ENCODE assay signal across 9 cellular contexts in the genomic region with DNA sequence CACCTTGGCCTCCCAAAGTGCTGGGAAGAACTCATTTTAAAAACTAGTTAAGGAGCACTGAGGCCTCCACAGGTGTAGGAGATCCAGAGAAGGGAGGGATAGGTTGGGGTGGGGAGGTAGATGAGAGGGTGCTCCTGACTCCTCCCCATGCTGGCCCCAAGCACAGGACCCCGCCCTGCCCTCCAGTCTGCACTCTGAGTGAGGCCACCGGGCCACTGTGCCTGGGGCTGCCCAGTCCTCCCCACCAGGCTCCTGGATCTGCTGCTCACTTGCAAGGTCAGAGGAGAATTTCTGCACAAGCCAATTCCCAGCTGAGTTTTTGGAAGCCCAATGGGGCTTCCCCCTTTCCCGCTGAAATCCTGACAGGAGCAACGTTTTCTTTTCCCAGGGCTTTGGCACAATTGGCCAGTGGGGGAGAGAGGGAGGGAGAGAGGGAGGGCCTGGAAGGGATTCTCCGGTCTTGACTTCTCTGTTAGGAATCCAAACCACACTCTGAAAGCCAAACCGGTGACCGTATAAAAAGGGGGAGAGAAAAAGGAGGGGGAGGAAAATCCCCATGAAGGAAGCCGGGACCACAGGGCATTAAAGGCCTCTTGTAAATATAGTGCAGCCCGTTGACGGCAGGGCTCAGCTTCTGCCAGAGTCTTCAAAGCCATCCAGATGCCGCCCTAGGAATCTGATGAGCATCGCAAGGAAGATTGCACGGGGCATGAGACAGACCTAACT.
DNase-seq lines count a peak whose midpoint lies in the region; ATAC-seq, FAIRE-seq and TF ChIP-seq lines count a peak whose summit lies in the region.
"Had no signal": no experiment of that assay in that cellular context is flagged by ENCODE, and none has a peak within 500 bp of the region (broad histone marks: within the 10 kb centered on the region; RNA-seq: fewer than 3 reads in every experiment).

No MANE protein-coding gene starts in this region.

- intact Hi-C loops in Right ventricle myocardium inferior (cut with DNase I) = no loop called here
- intact Hi-C loops in cardiac septum (cut with DNase I) = no loop called here
- intact Hi-C loops in uterus (cut with DNase I; ENCODE audit: low total_unique reads) = no loop called here

- no peak overlapping the region for H3K4me3 ChIP-seq in epithelial cell of esophagus (ENCODE audit: low read length)
- H3K4me3 ChIP-seq in uterus = no peak overlapping the region

- no peak for DNase-seq in Right ventricle myocardium inferior (ENCODE audit: missing footprints)
- no peak for DNase-seq in cardiac septum (ENCODE audit: low spot score)
- peak; percentile 73 for DNase-seq in epithelial cell of esophagus (ENCODE audit: low read depth)
- peak; percentile 26 for DNase-seq in midbrain (lab: John Stamatoyannopoulos, UW)
- peak; percentile 85 to 86 for DNase-seq in uterus
- DNase-seq in stimulated activated naive CD4-positive, alpha-beta T cell treated with Interleukin-2 at 50 U/mL for 16 hours (lab: John Stamatoyannopoulos, UW) = no peak
- DNase-seq in GM13977 (ENCODE audit: low spot score) = no peak
- no peak for DNase-seq in GM19239 (ENCODE audit: insufficient read length, low spot score)

- no peak for TF ChIP-seq POLR2A in uterus (IDR thresholded peaks at IDR 0.05)

- no peaks in the 10 kb centered on the region for H3K4me1 ChIP-seq in uterus

- H3K27ac ChIP-seq in uterus = peak overlapping the region; percentile 59 to 76

- H3K9me3 ChIP-seq in uterus = no peaks in the 10 kb centered on the region

- TF ChIP-seq CTCF in epithelial cell of esophagus (IDR thresholded peaks at IDR 0.05; ENCODE audit: insufficient read depth, low read depth, low read length, missing control alignments) = no peak
- no peak for TF ChIP-seq CTCF in uterus (IDR thresholded peaks at IDR 0.05)
- no peak for TF ChIP-seq CTCF in GM13977 (IDR thresholded peaks at IDR 0.05; ENCODE audit: extremely low read depth, insufficient read depth, missing control alignments)

- in situ Hi-C loops in GM13977 (cut with MboI; ENCODE audit: low pct_unique_long_range_greater_than_20kb, low sequenced_read_pairs, unreplicated experiment) = loop anchor here (10.0 kb wide), 1 partner anchor 466 kb away; no protein-coding TSS in a partner anchor

- H3K27me3 ChIP-seq in uterus = no peaks in the 10 kb centered on the region

- no peak for FAIRE-seq in GM19239 (lab: Jason Lieb, UNC)
- FAIRE-seq: A204.1 had no signal

- H3K36me3 ChIP-seq in uterus = no peaks in the 10 kb centered on the region

- ATAC-seq in Right ventricle myocardium inferior = peak; percentile 57

Comparison
In these comparisons a context has a peak if more than half of its experiments do, and no peak if none do; other contexts are left out.
1. DNase-seq: peak in epithelial cell of esophagus (single experiment), midbrain (single experiment) and uterus (2 of 2); none in Right ventricle myocardium inferior (single experiment), cardiac septum (single experiment), stimulated activated naive CD4-positive, alpha-beta T cell treated with Interleukin-2 at 50 U/mL for 16 hours (single experiment), GM13977 (single experiment) and GM19239 (single experiment).